Comparison of ENCODE assay signal across 26 cellular contexts in the genomic region with DNA sequence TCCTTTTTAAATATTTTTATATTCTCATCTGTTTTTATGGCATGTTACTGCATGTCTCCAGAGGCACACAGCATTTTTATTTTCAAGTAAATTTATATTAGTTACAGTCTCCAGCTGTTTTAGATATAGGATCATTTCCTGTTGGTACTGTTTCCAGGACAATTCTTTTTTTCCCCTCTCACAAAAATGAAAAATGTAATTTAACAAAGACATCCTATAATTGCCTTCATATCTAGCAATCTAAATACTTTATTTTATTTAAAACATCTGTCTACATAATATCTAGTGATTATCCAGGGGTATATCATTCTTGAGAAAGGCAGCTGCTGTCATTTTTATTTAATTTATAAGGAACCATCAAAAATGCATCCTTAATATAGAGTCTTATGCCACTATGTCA.
DNase-seq lines count a peak whose midpoint lies in the region; ATAC-seq and TF ChIP-seq lines count a peak whose summit lies in the region.
"Had no signal": no experiment of that assay in that cellular context is flagged by ENCODE, and none has a peak within 500 bp of the region (broad histone marks: within the 10 kb centered on the region; RNA-seq: fewer than 3 reads in every experiment).

No MANE protein-coding gene starts in this region.

- H3K9me3 ChIP-seq in PC-9 (ENCODE audit: insufficient read depth, low read depth): no peaks in the 10 kb centered on the region
- H3K9me3 ChIP-seq: A549, Caco-2, HAP-1, MG63, Peyer's patch had no signal

- no peaks in the 10 kb centered on the region for H3K79me2 ChIP-seq in PC-9 (ENCODE audit: low read depth)

- ATAC-seq in HG02884 (IDR thresholded peaks at IDR 0.05; ENCODE audit: unreplicated experiment): no peak
- ATAC-seq: A549; CD8-positive, alpha-beta T cell; GM23338 had no signal

- no peak overlapping the region for H3K27ac ChIP-seq in PC-9
- H3K27ac ChIP-seq: A549, C4-2B, Peyer's patch had no signal

- no peaks in the 10 kb centered on the region for H3K27me3 ChIP-seq in PC-9 (ENCODE audit: insufficient read depth, low read depth)
- H3K27me3 ChIP-seq: MG63, Peyer's patch had no signal

- CTCF ChIA-PET in PC-9 (lab: Charles Lee): no interaction called here

- BruUV-seq in PC-9 (replicated peaks; lab: Mats Ljungman, UMichigan): no TSS peak

- no peaks in the 10 kb centered on the region for H4K20me1 ChIP-seq in PC-9 (ENCODE audit: insufficient read depth)

- no peak overlapping the region for H2AFZ ChIP-seq in PC-9
- H2AFZ ChIP-seq: GM23338 had no signal

- H3K4me3 ChIP-seq in choroid plexus epithelial cell (ENCODE audit: low read depth, low read length) (no peak overlapping the region), fibroblast of the aortic adventitia (ENCODE audit: low read depth, low read length) (no peak overlapping the region), PC-9 (no peak overlapping the region)
- H3K4me3 ChIP-seq: A549, GM23338, HAP-1, MG63, Peyer's patch had no signal

- no peaks in the 10 kb centered on the region for H3K4me1 ChIP-seq in PC-9 (replicated peaks; ENCODE audit: insufficient read depth)
- H3K4me1 ChIP-seq: A549, Caco-2, Peyer's patch had no signal

- H3F3A ChIP-seq in PC-9 (ENCODE audit: insufficient read depth, low read depth): no peaks in the 10 kb centered on the region

- DNase-seq in GM04504 (ENCODE audit: low read depth) (peak; percentile 6), choroid plexus epithelial cell (ENCODE audit: low read depth) (peak; percentile 22), fibroblast of the aortic adventitia (ENCODE audit: low read depth) (peak; percentile 17), UCSD-AML1 (lab: John Stamatoyannopoulos, UW; ENCODE audit: unreplicated experiment) (no peak), T-helper 9 cell (no peak), PC-9 (no peak)
- DNase-seq: Caco-2; CD8-positive, alpha-beta T cell; EL; GDM1; HFFc6; KBM-7; MG63; NCI-H1105 treated with DMSO at 0.1 percent for 48 hours; NCI-H2029 treated with DMSO at 0.1 percent for 48 hours; NCI-H2171; NCI-H226; NCI-H510A; NCI-H69; Peyer's patch; SHP77 treated with DMSO at 0.1 percent for 48 hours had no signal

- intact Hi-C loops in PC-9 (cut with micrococcal nuclease; ENCODE audit: unreplicated experiment): no loop called here

- POLR2A ChIA-PET in PC-9 (lab: Charles Lee; ENCODE audit: unreplicated experiment): no interaction called here

- H3K9me2 ChIP-seq in PC-9 (ENCODE audit: insufficient read depth): no peaks in the 10 kb centered on the region

- H3K36me3 ChIP-seq in PC-9 (ENCODE audit: low read depth): no peaks in the 10 kb centered on the region
- H3K36me3 ChIP-seq: HAP-1, MG63, Peyer's patch had no signal

- TF ChIP-seq CTCF in choroid plexus epithelial cell (conservative IDR thresholded peaks at IDR 0.05; ENCODE audit: low read depth, low read length) (no peak), fibroblast of the aortic adventitia (IDR thresholded peaks at IDR 0.05; ENCODE audit: insufficient read depth, low read length) (no peak), PC-9 (conservative IDR thresholded peaks at IDR 0.05) (no peak)

- no peak overlapping the region for H3K4me2 ChIP-seq in PC-9
- H3K4me2 ChIP-seq: A549, GM23338 had no signal

Comparison
In these comparisons a context has a peak if more than half of its experiments do, and no peak if none do; other contexts are left out.
1. DNase-seq: peak in GM04504 (single experiment), choroid plexus epithelial cell (single experiment) and fibroblast of the aortic adventitia (single experiment); none in UCSD-AML1 (single experiment), T-helper 9 cell (single experiment) and PC-9 (0 of 2).